ENCODE assay signal across 1 cellular context in genomic region chr16:22297871-22298733, GRCh38.
TF ChIP-seq lines count a peak whose summit lies in the region.

No MANE protein-coding gene starts in this region.

TF ChIP-seq in A549, 52 proteins besides CTCF, POLR2A, EP300 and RAD21 (continued from another document):
- TF ChIP-seq USF2 (IDR thresholded peaks at IDR 0.05): no peak
- TF ChIP-seq HOXB5 (CRISPR knock-in tag; IDR thresholded peaks at IDR 0.05): peak; percentile 80; the same call in 1 of the 2 replicates
- no peak for TF ChIP-seq ELK1 (IDR thresholded peaks at IDR 0.05; ENCODE audit: low read depth, low read length)
- TF ChIP-seq MAZ (IDR thresholded peaks at IDR 0.05; ENCODE audit: borderline replicate concordance, low read depth, low read length): no peak; the same call in 1 of the 2 replicates
- TF ChIP-seq CHD2 (IDR thresholded peaks at IDR 0.05; ENCODE audit: low read length, partially characterized antibody): no peak
- TF ChIP-seq E2F6 (IDR thresholded peaks at IDR 0.05; ENCODE audit: borderline replicate concordance, low read depth): no peak; the same call in 1 of the 2 replicates
- TF ChIP-seq MAX (IDR thresholded peaks at IDR 0.05): peak; percentile 54
- TF ChIP-seq NPAS2 (CRISPR knock-in tag; IDR thresholded peaks at IDR 0.05; ENCODE audit: borderline replicate concordance): no peak
- TF ChIP-seq EHMT2 (IDR thresholded peaks at IDR 0.05; ENCODE audit: low read depth): no peak
- no peak for TF ChIP-seq CBX8 (IDR thresholded peaks at IDR 0.05)
- TF ChIP-seq JUN (IDR thresholded peaks at IDR 0.05): peak; percentile 95 to 97
- TF ChIP-seq ZSCAN20 (CRISPR knock-in tag; IDR thresholded peaks at IDR 0.05): no peak
- no peak for TF ChIP-seq HDAC2 (IDR thresholded peaks at IDR 0.05)
- TF ChIP-seq PHF8 (IDR thresholded peaks at IDR 0.05; ENCODE audit: borderline replicate concordance, low read depth): no peak
- TF ChIP-seq EHF (CRISPR knock-in tag; IDR thresholded peaks at IDR 0.05): no peak
- no peak for TF ChIP-seq HES2 (IDR thresholded peaks at IDR 0.05)
- TF ChIP-seq SREBF2 (IDR thresholded peaks at IDR 0.05): peak; percentile 83
- peak; percentile 89; the same call in 1 of the 2 replicates for TF ChIP-seq TP53 (CRISPR knock-in tag; IDR thresholded peaks at IDR 0.05)
- TF ChIP-seq ZNF302 (CRISPR knock-in tag; IDR thresholded peaks at IDR 0.05): no peak
- TF ChIP-seq KDM1A (IDR thresholded peaks at IDR 0.05; ENCODE audit: low read depth): no peak
- TF ChIP-seq HOXB13 (CRISPR knock-in tag; IDR thresholded peaks at IDR 0.05; ENCODE audit: low read depth): no peak
- TF ChIP-seq KDM5A (IDR thresholded peaks at IDR 0.05): no peak
- TF ChIP-seq RCOR1 (IDR thresholded peaks at IDR 0.05; ENCODE audit: low read depth, low read length): no peak
- TF ChIP-seq RARB (CRISPR knock-in tag; IDR thresholded peaks at IDR 0.05): peak; percentile 92
- no peak for TF ChIP-seq ESRRA (IDR thresholded peaks at IDR 0.05; ENCODE audit: borderline replicate concordance, low read length)
- no peak for TF ChIP-seq ZC3H11A (IDR thresholded peaks at IDR 0.05)
- TF ChIP-seq HMGXB4 (CRISPR knock-in tag; IDR thresholded peaks at IDR 0.05; ENCODE audit: borderline replicate concordance): peak; percentile 75; the same call in 1 of the 2 replicates
- no peak for TF ChIP-seq RNF2 (IDR thresholded peaks at IDR 0.05; ENCODE audit: borderline replicate concordance, low read depth)
- TF ChIP-seq ATOH8 (CRISPR knock-in tag; IDR thresholded peaks at IDR 0.05; ENCODE audit: low read depth): no peak
- no peak for TF ChIP-seq JUNB (IDR thresholded peaks at IDR 0.05)
- TF ChIP-seq GATA3 (IDR thresholded peaks at IDR 0.05; ENCODE audit: borderline replicate concordance): peak; percentile 36; the same call in 1 of the 2 replicates
- TF ChIP-seq CHD4 (IDR thresholded peaks at IDR 0.05; ENCODE audit: borderline replicate concordance): no peak
- no peak for TF ChIP-seq BHLHE40 (IDR thresholded peaks at IDR 0.05; ENCODE audit: low read depth, low read length)
